6 cellular contexts compared by ENCODE assay signal in genomic region chr20:3092611-3093379, GRCh38. TPM values are rescaled to one million over a fixed set of nuclear protein-coding genes. Genes with fewer than 3 reads are reported as not detected.
A peak's percentile ranks its signal among the peaks of the same experiment; 100 is the strongest.
DNase-seq lines count a peak whose midpoint lies in the region; ATAC-seq and TF ChIP-seq lines count a peak whose summit lies in the region.

No MANE protein-coding gene starts in this region.

- ATAC-seq in HG03095 (IDR thresholded peaks at IDR 0.05; ENCODE audit: unreplicated experiment) (no peak), GM18868 (IDR thresholded peaks at IDR 0.05; ENCODE audit: unreplicated experiment) (no peak)

- H3K4me3 Mint-ChIP-seq in activated T-cell treated with anti-CD3 and anti-CD28 coated beads, Interleukin-2, amount 50 U/mL, for 24 hours = peak overlapping the region; percentile 71

- H3K36me3 ChIP-seq in BLaER1 treated with 17β-estradiol and CSF1 and Interleukin-3, amounts not matched to agents 10 nM and 100 nM = no peaks in the 10 kb centered on the region
- H3K36me3 ChIP-seq in kidney epithelial cell (ENCODE audit: control insufficient read depth, insufficient read depth, low read length) = no peaks in the 10 kb centered on the region

- H3K4me3 ChIP-seq in BLaER1 treated with 17β-estradiol and CSF1 and Interleukin-3, amounts not matched to agents 10 nM and 100 nM = peak overlapping the region; percentile 43 to 67 (median 52)
- H3K4me3 ChIP-seq in kidney epithelial cell (ENCODE audit: low read depth, low read length) = peak overlapping the region; percentile 47

- H3K4me1 Mint-ChIP-seq in activated T-cell treated with anti-CD3 and anti-CD28 coated beads, Interleukin-2, amount 50 U/mL, for 24 hours (ENCODE audit: low read depth) = peaks cover 23% of the 10 kb centered on the region

- H3K9me3 ChIP-seq in BLaER1 treated with 17β-estradiol and CSF1 and Interleukin-3, amounts not matched to agents 10 nM and 100 nM (replicated peaks in 1 of 11) = peaks cover 0 to 6% (median 0%) of the 10 kb centered on the region in 11 experiments; a peak in 2 of 22 replicates

- no peaks in the 10 kb centered on the region for H4K20me1 ChIP-seq in BLaER1 treated with 17β-estradiol and CSF1 and Interleukin-3, amounts not matched to agents 10 nM and 100 nM

- no peak for TF ChIP-seq CTCF in kidney epithelial cell (IDR thresholded peaks at IDR 0.05; ENCODE audit: insufficient read depth, low read length, poor library complexity, severe bottlenecking)

- DNase-seq in activated T-cell treated with anti-CD3 and anti-CD28 coated beads, Interleukin-2, amount 50 U/mL, for 24 hours = peak; percentile 74
- no peak for DNase-seq in kidney epithelial cell (ENCODE audit: low read depth)
- DNase-seq in OCI-M2 (lab: John Stamatoyannopoulos, UW; ENCODE audit: unreplicated experiment) = no peak

- H3K9me3 Mint-ChIP-seq in activated T-cell treated with anti-CD3 and anti-CD28 coated beads, Interleukin-2, amount 50 U/mL, for 24 hours = no peaks in the 10 kb centered on the region

- peak overlapping the region; percentile 90 for H3K27ac Mint-ChIP-seq in activated T-cell treated with anti-CD3 and anti-CD28 coated beads, Interleukin-2, amount 50 U/mL, for 24 hours

- peak overlapping the region; percentile 63 to 94 (median 84) for H3K4me2 ChIP-seq in BLaER1 treated with 17β-estradiol and CSF1 and Interleukin-3, amounts not matched to agents 10 nM and 100 nM

- peak overlapping the region in 10 of 11 experiments; percentile 37 to 68 (median 56); a peak in 15 of 22 replicates for H3K9ac ChIP-seq in BLaER1 treated with 17β-estradiol and CSF1 and Interleukin-3, amounts not matched to agents 10 nM and 100 nM

- H3K27me3 ChIP-seq in BLaER1 treated with 17β-estradiol and CSF1 and Interleukin-3, amounts not matched to agents 10 nM and 100 nM = peaks cover 40 to 61% (median 56%) of the 10 kb centered on the region in 11 experiments
- H3K27me3 ChIP-seq in kidney epithelial cell (ENCODE audit: control insufficient read depth, insufficient read depth, low read length) = peaks cover 9% of the 10 kb centered on the region

- H3K36me3 Mint-ChIP-seq in activated T-cell treated with anti-CD3 and anti-CD28 coated beads, Interleukin-2, amount 50 U/mL, for 24 hours (ENCODE audit: low read depth) = no peaks in the 10 kb centered on the region

- peak overlapping the region in 3 of 11 experiments; percentile 29 to 51 (median 49); a peak in 5 of 22 replicates for H3K27ac ChIP-seq in BLaER1 treated with 17β-estradiol and CSF1 and Interleukin-3, amounts not matched to agents 10 nM and 100 nM

- H3K27me3 Mint-ChIP-seq in activated T-cell treated with anti-CD3 and anti-CD28 coated beads, Interleukin-2, amount 50 U/mL, for 24 hours = peaks cover 12% of the 10 kb centered on the region

- peaks cover 13 to 38% (median 30%) of the 10 kb centered on the region in 10 experiments for H3K4me1 ChIP-seq in BLaER1 treated with 17β-estradiol and CSF1 and Interleukin-3, amounts not matched to agents 10 nM and 100 nM

RNA-seq across cellular contexts. Expression of gene AVP, which starts 8.3 kb away (rescaled TPM):
- not detected in 2 replicates for total RNA-seq in kidney epithelial cell

RNA-seq across cellular contexts. Expression of gene OXT, which starts 21.4 kb away (rescaled TPM):
- total RNA-seq in kidney epithelial cell = not detected in 2 replicates

RNA-seq across cellular contexts. Expression of gene MRPS26, which starts 46.9 kb away (rescaled TPM):
- 70.4 and 80.8 TPM in 2 replicates for total RNA-seq in kidney epithelial cell

RNA-seq across cellular contexts. Expression of gene GNRH2, which starts 49.4 kb away (rescaled TPM):
- 0.27 TPM in 1 of 2 replicates, not detected in the other for total RNA-seq in kidney epithelial cell
